1 cellular context compared by ENCODE assay signal in the genomic region with DNA sequence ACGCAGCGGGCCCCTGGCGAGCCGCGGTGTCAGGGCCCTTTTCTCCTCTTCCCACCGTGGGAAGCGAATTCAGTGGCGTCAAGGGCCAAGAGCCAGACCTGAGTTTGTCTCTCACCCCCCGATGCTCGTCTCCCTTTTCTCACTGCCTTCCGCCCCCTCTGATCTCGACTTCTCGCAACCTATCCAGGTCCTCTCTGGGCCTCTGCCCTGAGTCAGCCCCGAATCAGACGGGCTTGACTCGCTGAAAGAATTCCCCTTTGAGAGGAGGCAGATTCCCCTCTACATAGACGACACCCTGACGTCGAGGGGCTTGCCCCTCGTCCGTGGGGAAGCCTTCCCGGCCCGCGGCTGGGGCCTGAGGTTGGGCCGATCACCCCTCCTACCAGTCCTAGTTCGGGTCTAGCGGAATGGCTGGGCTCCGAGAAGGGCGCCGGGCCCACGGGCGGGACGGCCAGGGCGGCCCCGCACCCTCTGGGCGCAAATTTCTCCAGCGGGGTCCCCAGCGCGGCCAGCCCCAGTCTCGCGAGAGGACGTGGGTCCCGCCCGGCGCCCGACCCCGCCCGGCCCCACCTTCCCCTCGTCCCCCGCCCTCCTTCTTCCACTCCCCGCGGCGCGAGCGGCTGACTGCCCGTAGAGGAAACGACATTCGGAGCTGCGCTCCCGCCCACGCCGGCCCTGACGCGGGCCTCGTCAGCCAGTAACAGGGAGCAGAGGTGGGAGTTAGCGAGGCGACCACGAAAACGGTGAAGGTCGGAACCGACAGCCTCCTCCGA.
A peak's percentile ranks its signal among the peaks of the same experiment; 100 is the strongest.
TF ChIP-seq lines count a peak whose summit lies in the region.

A gene with protein sequence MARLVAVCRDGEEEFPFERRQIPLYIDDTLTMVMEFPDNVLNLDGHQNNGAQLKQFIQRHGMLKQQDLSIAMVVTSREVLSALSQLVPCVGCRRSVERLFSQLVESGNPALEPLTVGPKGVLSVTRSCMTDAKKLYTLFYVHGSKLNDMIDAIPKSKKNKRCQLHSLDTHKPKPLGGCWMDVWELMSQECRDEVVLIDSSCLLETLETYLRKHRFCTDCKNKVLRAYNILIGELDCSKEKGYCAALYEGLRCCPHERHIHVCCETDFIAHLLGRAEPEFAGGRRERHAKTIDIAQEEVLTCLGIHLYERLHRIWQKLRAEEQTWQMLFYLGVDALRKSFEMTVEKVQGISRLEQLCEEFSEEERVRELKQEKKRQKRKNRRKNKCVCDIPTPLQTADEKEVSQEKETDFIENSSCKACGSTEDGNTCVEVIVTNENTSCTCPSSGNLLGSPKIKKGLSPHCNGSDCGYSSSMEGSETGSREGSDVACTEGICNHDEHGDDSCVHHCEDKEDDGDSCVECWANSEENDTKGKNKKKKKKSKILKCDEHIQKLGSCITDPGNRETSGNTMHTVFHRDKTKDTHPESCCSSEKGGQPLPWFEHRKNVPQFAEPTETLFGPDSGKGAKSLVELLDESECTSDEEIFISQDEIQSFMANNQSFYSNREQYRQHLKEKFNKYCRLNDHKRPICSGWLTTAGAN (plus strand): TSS at position 600 of the 773 bp plus-strand sequence. CDS start 806 bp downstream, outside the sequence.

TF ChIP-seq in K562, 482 proteins besides CTCF, POLR2A, EP300 and RAD21 (continued from another document and continues in another):
- 0 out of 2 replicates have a peak, but pooled peaks have one; percentile 60 for TF ChIP-seq SP1 (CRISPR knock-in tag; IDR thresholded peaks at IDR 0.05)
- TF ChIP-seq PHF8 (IDR thresholded peaks at IDR 0.05; ENCODE audit: borderline replicate concordance, low read length): peak; percentile 96
- TF ChIP-seq ZBTB17 (CRISPR knock-in tag; IDR thresholded peaks at IDR 0.05): no peak
- TF ChIP-seq CREB1 (IDR thresholded peaks at IDR 0.05): peak; percentile 79
- no peak for TF ChIP-seq CREB1 (CRISPR knock-in tag; IDR thresholded peaks at IDR 0.05)
- TF ChIP-seq MCM7 (IDR thresholded peaks at IDR 0.05): no peak
- TF ChIP-seq SMAD4 (CRISPR knock-in tag; conservative IDR thresholded peaks at IDR 0.05): 0 out of 2 replicates have a peak, but pooled peaks have one; percentile 9
- TF ChIP-seq TFAP4 (CRISPR knock-in tag; IDR thresholded peaks at IDR 0.05; ENCODE audit: borderline replicate concordance): 0 out of 2 replicates have a peak, but pooled peaks have one; percentile 31
- no peak for TF ChIP-seq HEY1 (CRISPR knock-in tag; IDR thresholded peaks at IDR 0.05; ENCODE audit: borderline replicate concordance)
- TF ChIP-seq MAZ (CRISPR knock-in tag; conservative IDR thresholded peaks at IDR 0.05 in 1 of 2, IDR thresholded peaks at IDR 0.05 in 1 of 2): peak; percentile 14 to 59; a peak in 3 of 4 replicates
- TF ChIP-seq POLR2G (IDR thresholded peaks at IDR 0.05; ENCODE audit: low read depth, low read length): peak; percentile 93
- TF ChIP-seq CBFB (CRISPR knock-in tag; IDR thresholded peaks at IDR 0.05): 0 out of 2 replicates have a peak, but pooled peaks have one; percentile 31
- peak; percentile 75 for TF ChIP-seq ARID4B (CRISPR knock-in tag; IDR thresholded peaks at IDR 0.05)
- TF ChIP-seq, protein P1, sequence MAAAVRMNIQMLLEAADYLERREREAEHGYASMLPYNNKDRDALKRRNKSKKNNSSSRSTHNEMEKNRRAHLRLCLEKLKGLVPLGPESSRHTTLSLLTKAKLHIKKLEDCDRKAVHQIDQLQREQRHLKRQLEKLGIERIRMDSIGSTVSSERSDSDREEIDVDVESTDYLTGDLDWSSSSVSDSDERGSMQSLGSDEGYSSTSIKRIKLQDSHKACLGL (CRISPR knock-in tag; IDR thresholded peaks at IDR 0.05; ENCODE audit: borderline replicate concordance, poor library complexity, severe bottlenecking): no peak
- TF ChIP-seq ESRRB (CRISPR knock-in tag; IDR thresholded peaks at IDR 0.05; ENCODE audit: borderline replicate concordance): no peak
- no peak for TF ChIP-seq SP2 (IDR thresholded peaks at IDR 0.05; ENCODE audit: extremely low read depth, low read depth, low read length, poor library complexity, severe bottlenecking)
- no peak for TF ChIP-seq ILK (tag; IDR thresholded peaks at IDR 0.05; ENCODE audit: borderline replicate concordance, low read depth)
- no peak for TF ChIP-seq EHMT2 (IDR thresholded peaks at IDR 0.05)
- no peak for TF ChIP-seq MTA3 (IDR thresholded peaks at IDR 0.05; ENCODE audit: borderline replicate concordance)
- TF ChIP-seq NEUROD1 (IDR thresholded peaks at IDR 0.05; ENCODE audit: borderline replicate concordance, low read depth, low read length, partially characterized antibody): peak; percentile 9
- peak; percentile 98 for TF ChIP-seq EGR1 (conservative IDR thresholded peaks at IDR 0.05)
- TF ChIP-seq NCOA6 (IDR thresholded peaks at IDR 0.05): peak; percentile 86
- TF ChIP-seq CTBP1 (IDR thresholded peaks at IDR 0.05; ENCODE audit: borderline replicate concordance): peak; percentile 31; the same call in 1 of the 2 replicates
- peak; percentile 20 for TF ChIP-seq PRDM10 (IDR thresholded peaks at IDR 0.05; ENCODE audit: partially characterized antibody)
- TF ChIP-seq POLR2B (IDR thresholded peaks at IDR 0.05; ENCODE audit: low read depth, partially characterized antibody): peak; percentile 92
- TF ChIP-seq JUN (IDR thresholded peaks at IDR 0.05; ENCODE audit: borderline replicate concordance, low read depth, low read length): 0 out of 2 replicates have a peak, but pooled peaks have one; percentile 12
- TF ChIP-seq JUN (CRISPR knock-in tag; IDR thresholded peaks at IDR 0.05; ENCODE audit: borderline replicate concordance): no peak
- peak; percentile 71; the same call in 1 of the 2 replicates for TF ChIP-seq CBX1 (IDR thresholded peaks at IDR 0.05; ENCODE audit: low read depth)
- TF ChIP-seq DMBX1 (CRISPR knock-in tag; IDR thresholded peaks at IDR 0.05; ENCODE audit: borderline replicate concordance): no peak
- peak; percentile 8; the same call in 1 of the 2 replicates for TF ChIP-seq SOX6 (IDR thresholded peaks at IDR 0.05)
- no peak; the same call in 1 of the 2 replicates for TF ChIP-seq ELF1 (tag; IDR thresholded peaks at IDR 0.05)
- no peak for TF ChIP-seq PHF20 (IDR thresholded peaks at IDR 0.05; ENCODE audit: partially characterized antibody)
- peak; percentile 42 to 71; a peak in 2 of 4 replicates for TF ChIP-seq SIN3A (IDR thresholded peaks at IDR 0.05; ENCODE audit: borderline replicate concordance in 2 of 2, control insufficient read depth in 1 of 2, low read depth in 2 of 2, low read length in 2 of 2)
- no peak for TF ChIP-seq HDAC8 (tag; IDR thresholded peaks at IDR 0.05)
- peak in 1 of 2 experiments; percentile 18; a peak in 1 of 4 replicates for TF ChIP-seq RCOR1 (IDR thresholded peaks at IDR 0.05; ENCODE audit: borderline replicate concordance in 1 of 2, low read depth in 2 of 2, low read length in 2 of 2)
- TF ChIP-seq NFIC (IDR thresholded peaks at IDR 0.05): peak; percentile 72
- peak; percentile 82 for TF ChIP-seq RBBP5 (IDR thresholded peaks at IDR 0.05; ENCODE audit: borderline replicate concordance, insufficient read depth, low read length, poor library complexity, severe bottlenecking)
- TF ChIP-seq ZNF785 (CRISPR knock-in tag; IDR thresholded peaks at IDR 0.05): no peak
- peak; percentile 86; the same call in 1 of the 2 replicates for TF ChIP-seq POLR2H (tag; IDR thresholded peaks at IDR 0.05; ENCODE audit: low read depth)
- no peak for TF ChIP-seq HLTF (IDR thresholded peaks at IDR 0.05)
- TF ChIP-seq RBM15 (IDR thresholded peaks at IDR 0.05; ENCODE audit: insufficient read depth, low read length): no peak
- 0 out of 2 replicates have a peak, but pooled peaks have one; percentile 7 for TF ChIP-seq PHF21A (IDR thresholded peaks at IDR 0.05; ENCODE audit: borderline replicate concordance, low read depth)
- TF ChIP-seq RBM25 (IDR thresholded peaks at IDR 0.05; ENCODE audit: low read depth, low read length, severe bottlenecking): peak; percentile 86
- TF ChIP-seq, protein P2, sequence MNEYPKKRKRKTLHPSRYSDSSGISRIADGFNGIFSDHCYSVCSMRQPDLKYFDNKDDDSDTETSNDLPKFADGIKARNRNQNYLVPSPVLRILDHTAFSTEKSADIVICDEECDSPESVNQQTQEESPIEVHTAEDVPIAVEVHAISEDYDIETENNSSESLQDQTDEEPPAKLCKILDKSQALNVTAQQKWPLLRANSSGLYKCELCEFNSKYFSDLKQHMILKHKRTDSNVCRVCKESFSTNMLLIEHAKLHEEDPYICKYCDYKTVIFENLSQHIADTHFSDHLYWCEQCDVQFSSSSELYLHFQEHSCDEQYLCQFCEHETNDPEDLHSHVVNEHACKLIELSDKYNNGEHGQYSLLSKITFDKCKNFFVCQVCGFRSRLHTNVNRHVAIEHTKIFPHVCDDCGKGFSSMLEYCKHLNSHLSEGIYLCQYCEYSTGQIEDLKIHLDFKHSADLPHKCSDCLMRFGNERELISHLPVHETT (CRISPR knock-in tag; conservative IDR thresholded peaks at IDR 0.05 in 1 of 2, IDR thresholded peaks at IDR 0.05 in 1 of 2): no peak
- TF ChIP-seq PML (IDR thresholded peaks at IDR 0.05; ENCODE audit: low read length): peak; percentile 47; the same call in 1 of the 2 replicates
- TF ChIP-seq PKNOX1 (IDR thresholded peaks at IDR 0.05): peak; percentile 37; the same call in 1 of the 2 replicates
- peak; percentile 39; the same call in 1 of the 2 replicates for TF ChIP-seq TAF7 (tag; IDR thresholded peaks at IDR 0.05)
- 0 out of 2 replicates have a peak, but pooled peaks have one; percentile 22 for TF ChIP-seq CGGBP1 (CRISPR knock-in tag; IDR thresholded peaks at IDR 0.05)
- TF ChIP-seq RNF2 (IDR thresholded peaks at IDR 0.05): peak; percentile 21; the same call in 1 of the 2 replicates
- TF ChIP-seq TRIM24 (IDR thresholded peaks at IDR 0.05): peak in 1 of 2 experiments; percentile 54; a peak in 1 of 4 replicates
